16 cellular contexts compared by ENCODE assay signal in the genomic region with DNA sequence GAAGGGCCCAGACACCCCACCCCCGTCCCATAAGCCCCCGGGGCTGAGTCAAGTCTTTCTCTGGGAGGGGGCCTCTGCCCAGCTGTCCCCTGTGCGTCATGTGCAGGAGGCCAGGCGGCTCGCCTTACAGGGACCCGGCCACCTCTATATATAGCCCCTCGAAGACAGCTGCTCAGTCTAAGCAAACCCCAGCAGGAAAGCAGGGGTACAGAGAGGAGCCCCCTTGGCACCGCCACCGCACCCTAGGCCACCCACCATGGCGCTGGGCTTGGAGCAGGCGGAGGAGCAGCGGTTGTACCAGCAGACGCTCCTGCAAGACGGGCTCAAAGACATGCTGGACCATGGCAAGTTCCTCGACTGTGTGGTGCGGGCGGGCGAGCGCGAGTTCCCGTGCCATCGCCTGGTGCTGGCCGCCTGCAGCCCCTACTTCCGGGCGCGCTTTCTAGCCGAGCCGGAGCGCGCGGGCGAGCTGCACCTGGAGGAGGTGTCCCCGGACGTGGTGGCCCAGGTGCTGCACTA. TPM values are rescaled to one million over a fixed set of nuclear protein-coding genes. Genes with fewer than 3 reads are reported as not detected.
A peak's percentile ranks its signal among the peaks of the same experiment; 100 is the strongest.
DNase-seq lines count a peak whose midpoint lies in the region; ATAC-seq and TF ChIP-seq lines count a peak whose summit lies in the region.
"Had no signal": no experiment of that assay in that cellular context is flagged by ENCODE, and none has a peak within 500 bp of the region (broad histone marks: within the 10 kb centered on the region; RNA-seq: fewer than 3 reads in every experiment).

A gene with protein sequence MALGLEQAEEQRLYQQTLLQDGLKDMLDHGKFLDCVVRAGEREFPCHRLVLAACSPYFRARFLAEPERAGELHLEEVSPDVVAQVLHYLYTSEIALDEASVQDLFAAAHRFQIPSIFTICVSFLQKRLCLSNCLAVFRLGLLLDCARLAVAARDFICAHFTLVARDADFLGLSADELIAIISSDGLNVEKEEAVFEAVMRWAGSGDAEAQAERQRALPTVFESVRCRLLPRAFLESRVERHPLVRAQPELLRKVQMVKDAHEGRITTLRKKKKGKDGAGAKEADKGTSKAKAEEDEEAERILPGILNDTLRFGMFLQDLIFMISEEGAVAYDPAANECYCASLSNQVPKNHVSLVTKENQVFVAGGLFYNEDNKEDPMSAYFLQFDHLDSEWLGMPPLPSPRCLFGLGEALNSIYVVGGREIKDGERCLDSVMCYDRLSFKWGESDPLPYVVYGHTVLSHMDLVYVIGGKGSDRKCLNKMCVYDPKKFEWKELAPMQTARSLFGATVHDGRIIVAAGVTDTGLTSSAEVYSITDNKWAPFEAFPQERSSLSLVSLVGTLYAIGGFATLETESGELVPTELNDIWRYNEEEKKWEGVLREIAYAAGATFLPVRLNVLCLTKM (plus strand): TSS at position 175 of the 519 bp plus-strand sequence. CDS start 82 bp downstream, at position 257.

- H3K9me3 ChIP-seq in thoracic aorta: no peaks in the 10 kb centered on the region

- peak within 1 kb of the TSS; percentile 46 to 77 for H3K4me3 Mint-ChIP-seq in activated T-cell treated with anti-CD3 and anti-CD28 coated beads, Interleukin-2, amount 50 U/mL, for 72 hours
- H3K4me3 Mint-ChIP-seq: endodermal cell, nephron progenitor cell had no signal

- no peak for ATAC-seq in activated T-cell treated with anti-CD3 and anti-CD28 coated beads, Interleukin-2, amount 50 U/mL, for 72 hours (replicated peaks in 1 of 2)
- ATAC-seq in thoracic aorta (ENCODE audit: insufficient number of reproducible peaks, low FRiP score, low read depth) (no peak), HG02798 (IDR thresholded peaks at IDR 0.05; ENCODE audit: poor library complexity, unreplicated experiment) (no peak)

- TF ChIP-seq CTCF in thoracic aorta (IDR thresholded peaks at IDR 0.05): no peak

- H3K36me3 ChIP-seq in thoracic aorta: no peaks in the 10 kb centered on the region

- peaks cover 22% of the 10 kb centered on the region for H3K4me1 Mint-ChIP-seq in activated T-cell treated with anti-CD3 and anti-CD28 coated beads, Interleukin-2, amount 50 U/mL, for 72 hours (ENCODE audit: low read depth)
- H3K4me1 Mint-ChIP-seq: nephron progenitor cell had no signal

- no peak for DNase-seq in activated T-cell treated with anti-CD3 and anti-CD28 coated beads, Interleukin-2, amount 50 U/mL, for 72 hours
- no peak for DNase-seq in activated T-cell treated with anti-CD3 and anti-CD28 coated beads, Interleukin-2, amount 50 U/mL, for 1 hour
- peak in 1 of 61 donors; percentile 48 for DNase-seq in caudate nucleus (lab: John Stamatoyannopoulos, UW)
- DNase-seq in mesenteric fat pad (ENCODE audit: low spot score): peak; percentile 84
- DNase-seq in thoracic aorta (ENCODE audit: low spot score): no peak
- no peak for DNase-seq in kidney glomerular epithelial cell (lab: John Stamatoyannopoulos, UW)
- no peak for DNase-seq in NCI-H345 (lab: John Stamatoyannopoulos, UW)
- DNase-seq: activated CD4-positive, alpha-beta T cell treated with anti-CD3 and anti-CD28 coated beads for 48 hours; EL; endodermal cell; NCI-H1092 treated with DMSO at 0.1 percent for 48 hours; NCI-H82; nephron progenitor cell; stimulated activated naive CD4-positive, alpha-beta T cell treated with Interleukin-2 at 50 U/mL for 16 hours had no signal

- H3K27me3 ChIP-seq in thoracic aorta (replicated peaks; ENCODE audit: insufficient read depth): no peaks in the 10 kb centered on the region

- H3K27me3 Mint-ChIP-seq in activated T-cell treated with anti-CD3 and anti-CD28 coated beads, Interleukin-2, amount 50 U/mL, for 72 hours (ENCODE audit: low read depth): peaks cover 51% of the 10 kb centered on the region

- no peaks in the 10 kb centered on the region for H3K36me3 Mint-ChIP-seq in activated T-cell treated with anti-CD3 and anti-CD28 coated beads, Interleukin-2, amount 50 U/mL, for 72 hours (ENCODE audit: insufficient read depth in 2 of 2)

- no peaks in the 10 kb centered on the region for H3K9me3 Mint-ChIP-seq in activated T-cell treated with anti-CD3 and anti-CD28 coated beads, Interleukin-2, amount 50 U/mL, for 72 hours
- H3K9me3 Mint-ChIP-seq: endodermal cell, nephron progenitor cell had no signal

- H3K27ac ChIP-seq in caudate nucleus (ENCODE audit: low read depth, low read length) (peak within 1 kb of the TSS; percentile 93), thoracic aorta (peak within 1 kb of the TSS; percentile 54 to 60)
- H3K27ac ChIP-seq: SK-N-MC had no signal

- no peak within 1 kb of the TSS for H3K27ac Mint-ChIP-seq in activated T-cell treated with anti-CD3 and anti-CD28 coated beads, Interleukin-2, amount 50 U/mL, for 72 hours
- H3K27ac Mint-ChIP-seq: endodermal cell, nephron progenitor cell had no signal

- H3K4me1 ChIP-seq in thoracic aorta (ENCODE audit: control insufficient read depth in 1 of 2, low read depth in 2 of 2): peaks cover 17 to 33% of the 10 kb centered on the region in 2 donors

- peak within 1 kb of the TSS; percentile 61 for H3K4me3 ChIP-seq in thoracic aorta
- H3K4me3 ChIP-seq: SK-N-MC had no signal

RNA-seq across cellular contexts. Expression of the gene that starts here (rescaled TPM):
- total RNA-seq in activated T-cell treated with anti-CD3 and anti-CD28 coated beads, Interleukin-2, amount 50 U/mL, for 72 hours: not detected
- total RNA-seq in mesenteric fat pad (not detected), thoracic aorta (not detected)
- total RNA-seq: endodermal cell had no signal

Comparison
In these comparisons a context has a peak if more than half of its experiments do, and no peak if none do; other contexts are left out.
1. Peak in DNase-seq in mesenteric fat pad; RNA of the gene not detected or under 1 TPM.